17 cellular contexts compared by ENCODE assay signal in the genomic region with DNA sequence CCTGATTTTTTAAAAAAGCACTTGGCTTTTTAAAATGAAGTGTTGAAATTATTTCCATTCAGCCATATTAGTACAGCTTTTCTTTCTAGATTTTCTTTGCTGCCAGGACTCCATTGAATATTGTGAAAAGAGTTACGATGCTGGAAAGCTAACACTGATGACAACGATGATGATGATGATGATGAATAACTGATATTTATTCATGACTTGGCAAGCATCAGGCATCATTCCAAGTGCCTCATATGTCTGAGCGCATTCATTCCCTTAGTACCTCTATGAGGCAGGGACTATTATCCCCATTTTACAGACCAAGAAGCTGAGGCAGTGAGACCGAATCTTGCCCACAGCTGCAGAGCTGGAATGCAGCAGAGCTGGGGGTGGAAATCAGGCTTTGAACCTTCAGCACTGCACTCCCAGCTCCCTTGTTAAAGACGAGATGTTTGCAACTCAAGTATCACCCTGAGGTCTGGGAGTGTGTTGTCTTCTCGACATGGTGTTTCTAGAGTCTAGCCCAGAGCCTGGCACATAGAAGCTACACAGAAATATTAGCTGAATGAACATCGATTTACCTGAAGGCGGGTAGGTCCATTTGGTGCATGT.
DNase-seq lines count a peak whose midpoint lies in the region; ATAC-seq, FAIRE-seq and TF ChIP-seq lines count a peak whose summit lies in the region.
"Had no signal": no experiment of that assay in that cellular context is flagged by ENCODE, and none has a peak within 500 bp of the region (broad histone marks: within the 10 kb centered on the region; RNA-seq: fewer than 3 reads in every experiment).

No MANE protein-coding gene starts in this region.

- H2AFZ ChIP-seq in GM23248 = no peak overlapping the region
- no peak overlapping the region for H2AFZ ChIP-seq in H1 (ENCODE audit: low read length)

- H3K27ac ChIP-seq in A673 (ENCODE audit: low read depth, low read length, poor library complexity, severe bottlenecking) (peak overlapping the region; percentile 15), GM23248 (no peak overlapping the region), H1 (ENCODE audit: low read depth, low read length) (no peak overlapping the region), prostate gland (no peak overlapping the region)
- H3K27ac ChIP-seq: A549, HL-60 had no signal

- H2BK5ac ChIP-seq in H1 (ENCODE audit: low read depth, low read length) = no peak overlapping the region

- no peak overlapping the region for H3K4me2 ChIP-seq in GM23248 (ENCODE audit: unreplicated experiment)
- no peak overlapping the region for H3K4me2 ChIP-seq in H1 (ENCODE audit: insufficient read depth in 1 of 2, low read depth in 2 of 2, low read length in 2 of 2)
- H3K4me2 ChIP-seq: A549 had no signal

- H4K20me1 ChIP-seq in GM23248 (ENCODE audit: insufficient read depth) (no peaks in the 10 kb centered on the region), H1 (replicated peaks in 1 of 2; ENCODE audit: control insufficient read depth in 1 of 2, insufficient read depth in 2 of 2, low read length in 2 of 2) (no peaks in the 10 kb centered on the region)

- H3K23ac ChIP-seq in H1 (ENCODE audit: insufficient read length) = no peak overlapping the region

- H3K18ac ChIP-seq in H1 (ENCODE audit: extremely low read depth, low read length) = no peak overlapping the region

- no peak for TF ChIP-seq CTCF in A673 (conservative IDR thresholded peaks at IDR 0.05; ENCODE audit: low read depth, low read length)
- no peak for TF ChIP-seq CTCF in H1 (IDR thresholded peaks at IDR 0.05; ENCODE audit: control extremely low read depth in 1 of 3, insufficient read depth in 1 of 3, low read depth in 1 of 3, low read length in 3 of 3)
- TF ChIP-seq CTCF in prostate gland (IDR thresholded peaks at IDR 0.05) = no peak

- H2BK12ac ChIP-seq in H1 (ENCODE audit: low read depth, low read length) = no peak overlapping the region

- H3K23me2 ChIP-seq in H1 (ENCODE audit: low read depth, low read length) = no peaks in the 10 kb centered on the region

- CTCF ChIA-PET in A673 (lab: Charles Lee) = no interaction called here
- CTCF ChIA-PET in H1 (lab: Charles Lee; ENCODE audit: partially characterized antibody) = interaction anchor here (1.5 kb wide), 1 partner anchor 38 kb away, joined by 3 read pairs; no protein-coding TSS in a partner anchor

- intact Hi-C loops in A673 (cut with micrococcal nuclease; ENCODE audit: unreplicated experiment) = no loop called here
- intact Hi-C loops in prostate gland (cut with DNase I) = loop anchor here (5.0 kb wide), 1 partner anchor 148 kb away; no protein-coding TSS in a partner anchor

- in situ Hi-C loops in GM23248 (cut with MboI) = no loop called here

- POLR2A ChIA-PET in A673 (lab: Charles Lee; ENCODE audit: low non-redundant PET) (no interaction called here), H1 (lab: Charles Lee; ENCODE audit: partially characterized antibody) (no interaction called here)

- H4K5ac ChIP-seq in H1 (ENCODE audit: insufficient read length, low read depth, low read length) = no peak overlapping the region

- no peak overlapping the region for H3K56ac ChIP-seq in H1 (replicated peaks; ENCODE audit: insufficient read length, low read depth, low read length)

- no peak overlapping the region for H3K9ac ChIP-seq in GM23248
- no peak overlapping the region for H3K9ac ChIP-seq in H1 (replicated peaks in 1 of 4; ENCODE audit: extremely low read depth in 1 of 4, low read depth in 3 of 4, low read length in 3 of 4)

- peaks cover 7% of the 10 kb centered on the region for H3K4me1 ChIP-seq in A673 (ENCODE audit: insufficient read depth, low read length, poor library complexity, severe bottlenecking)
- peaks cover 9% of the 10 kb centered on the region; the same call in 1 of the 2 replicates for H3K4me1 ChIP-seq in GM23248 (ENCODE audit: insufficient read depth)
- no peaks in the 10 kb centered on the region for H3K4me1 ChIP-seq in H1 (replicated peaks in 1 of 4; ENCODE audit: control insufficient read depth in 3 of 4, insufficient read depth in 4 of 4, low read length in 3 of 4)
- H3K4me1 ChIP-seq in prostate gland (replicated peaks) = no peaks in the 10 kb centered on the region
- H3K4me1 ChIP-seq: A549 had no signal

- no peak for TF ChIP-seq EP300 in H1 (IDR thresholded peaks at IDR 0.05; ENCODE audit: borderline replicate concordance in 1 of 2, low read depth in 2 of 2, low read length in 2 of 2)

- no peak overlapping the region for H2BK120ac ChIP-seq in H1 (replicated peaks; ENCODE audit: low read depth, low read length)

- ATAC-seq in GM18868 (IDR thresholded peaks at IDR 0.05; ENCODE audit: unreplicated experiment) (no peak), HG02970 (IDR thresholded peaks at IDR 0.05; ENCODE audit: low FRiP score, unreplicated experiment) (no peak)
- ATAC-seq: A549; CD8-positive, alpha-beta T cell had no signal

- H4K8ac ChIP-seq in H1 (ENCODE audit: extremely low read depth, insufficient read depth, low read length) = no peak overlapping the region

- no peak overlapping the region for H2AK5ac ChIP-seq in H1 (ENCODE audit: low read depth, low read length)

- WGBS in GM23248 (ENCODE audit: low coverage in 1 of 2, low lambda C conversion rate in 2 of 2, missing lambda C conversion rate in 2 of 2), 2 experiments = 71 to 72% methylated on average over 8 of the region's 8 CpGs
- 92% methylated on average over 8 of the region's 8 CpGs; no CpG with 5 or more reads in 1 of the 2 experiments for WGBS in H1 (ENCODE audit: extremely low coverage in 1 of 2, insufficient coverage in 1 of 2, insufficient read length in 1 of 2, insufficient replicate concordance in 2 of 2, low coverage in 1 of 2, low lambda C conversion rate in 2 of 2, missing lambda C conversion rate in 1 of 2), 2 experiments
- 85% methylated on average over 8 of the region's 8 CpGs for whole genome bisulfite sequencing in prostate gland

- H3K4me3 ChIP-seq in A673 (ENCODE audit: low read depth, low read length, poor library complexity, severe bottlenecking) (no peak overlapping the region), GM23248 (no peak overlapping the region), H1 (ENCODE audit: extremely low read depth in 1 of 4, insufficient read depth in 2 of 4, low read depth in 3 of 4, low read length in 4 of 4) (no peak overlapping the region), prostate gland (no peak overlapping the region)
- H3K4me3 ChIP-seq: A549 had no signal

- H3K36me3 ChIP-seq in A673 (ENCODE audit: insufficient read depth, low read length, poor library complexity, severe bottlenecking) = peaks cover 2% of the 10 kb centered on the region
- no peaks in the 10 kb centered on the region for H3K36me3 ChIP-seq in GM23248 (ENCODE audit: low read depth)
- H3K36me3 ChIP-seq in H1 (ENCODE audit: control insufficient read depth in 2 of 4, insufficient read depth in 4 of 4, low read length in 3 of 4) = no peaks in the 10 kb centered on the region
- H3K36me3 ChIP-seq in prostate gland = no peaks in the 10 kb centered on the region

- FAIRE-seq in H1 (lab: Jason Lieb, UNC) = no peak
- FAIRE-seq: A549, D721Med, G401.6, GM12891 had no signal

- H3F3A ChIP-seq in GM23248 (ENCODE audit: insufficient read depth) = no peaks in the 10 kb centered on the region

- H3K27me3 ChIP-seq in A673 (replicated peaks; ENCODE audit: insufficient read depth, low read depth, low read length, poor library complexity) = no peaks in the 10 kb centered on the region
- no peaks in the 10 kb centered on the region for H3K27me3 ChIP-seq in GM23248 (replicated peaks; ENCODE audit: insufficient read depth)
- 0 out of 7 replicates have a peak, but pooled peaks cover 0 to 2% (median 0%) of the 10 kb centered on the region in 4 experiments for H3K27me3 ChIP-seq in H1 (replicated peaks in 1 of 4; ENCODE audit: control insufficient read depth in 3 of 4, extremely low read depth in 1 of 4, insufficient read depth in 3 of 4, low read length in 3 of 4)
- no peaks in the 10 kb centered on the region for H3K27me3 ChIP-seq in prostate gland (replicated peaks; ENCODE audit: insufficient read depth)

- H3K9me2 ChIP-seq in GM23248 (ENCODE audit: insufficient read depth) = no peaks in the 10 kb centered on the region

- BruUV-seq in A673 (replicated peaks; lab: Mats Ljungman, UMichigan) = no TSS peak

- H2BK20ac ChIP-seq in H1 (ENCODE audit: low read length) = 0 out of 2 replicates have a peak overlapping the region, but pooled peaks have one; percentile 49

- H4K91ac ChIP-seq in H1 (replicated peaks; ENCODE audit: insufficient read length, low read length) = no peak overlapping the region

- DNase-seq in A673 (ENCODE audit: low spot score) (no peak), GM23248 (peak; percentile 8), H1 (ENCODE audit: low read depth in 1 of 2, low spot score in 2 of 2) (peak in 1 of 2 experiments; percentile 24), prostate gland (ENCODE audit: low spot score) (peak; percentile 1)
- no peak for DNase-seq in central memory CD4-positive, alpha-beta T cell
- DNase-seq: COR-L47, DMS79 treated with DMSO at 0.1 percent for 48 hours, GOT3, HCEC 1CT had no signal

- H3K79me1 ChIP-seq in H1 (ENCODE audit: low read depth, low read length) = no peaks in the 10 kb centered on the region

- no peak overlapping the region for H3K4ac ChIP-seq in H1 (replicated peaks; ENCODE audit: insufficient read length, low read depth, low read length)

- H3K9me3 ChIP-seq in A673 (ENCODE audit: low read depth, low read length, poor library complexity, severe bottlenecking) (peaks cover 46% of the 10 kb centered on the region), GM23248 (ENCODE audit: low read depth) (no peaks in the 10 kb centered on the region), H1 (ENCODE audit: insufficient read depth in 2 of 2, low read depth in 1 of 2, low read length in 1 of 2) (peaks cover 0 to 5% of the 10 kb centered on the region in 2 experiments; a peak in 1 of 4 replicates), prostate gland (no peaks in the 10 kb centered on the region)
- H3K9me3 ChIP-seq: A549 had no signal

- H2BK15ac ChIP-seq in H1 (ENCODE audit: low read length) = peak overlapping the region; percentile 63; the same call in 1 of the 2 replicates

- H3K79me2 ChIP-seq in GM23248 (ENCODE audit: insufficient read depth) = no peaks in the 10 kb centered on the region
- H3K79me2 ChIP-seq in H1 (ENCODE audit: control insufficient read depth in 1 of 2, insufficient read depth in 2 of 2, low read length in 2 of 2) = no peaks in the 10 kb centered on the region

- no peak for TF ChIP-seq POLR2A in H1 (IDR thresholded peaks at IDR 0.05; ENCODE audit: control extremely low read depth in 1 of 2, low read depth in 2 of 2, low read length in 2 of 2)
- TF ChIP-seq POLR2A in prostate gland (IDR thresholded peaks at IDR 0.05) = no peak

- TF ChIP-seq RAD21 in H1 (IDR thresholded peaks at IDR 0.05 in 1 of 2, conservative IDR thresholded peaks at IDR 0.05 in 1 of 2; ENCODE audit: low read depth in 2 of 2, low read length in 2 of 2) = no peak

- no peak overlapping the region for H3K14ac ChIP-seq in H1 (ENCODE audit: insufficient read length)

TF ChIP-seq in H1, 55 proteins besides CTCF, POLR2A, EP300 and RAD21:
- TF ChIP-seq TCF12 (IDR thresholded peaks at IDR 0.05; ENCODE audit: low read depth, low read length) (no peak), KDM1A (IDR thresholded peaks at IDR 0.05; ENCODE audit: borderline replicate concordance, low read length) (peak; percentile 29; the same call in 1 of the 2 replicates), BRCA1 (IDR thresholded peaks at IDR 0.05; ENCODE audit: low read depth, low read length) (no peak)

Comparison
In these comparisons a context has a peak if more than half of its experiments do, and no peak if none do; other contexts are left out.
1. DNase-seq: peak in GM23248 (single experiment) and prostate gland (single experiment); none in A673 (single experiment) and central memory CD4-positive, alpha-beta T cell (single experiment).